35 cellular contexts compared by ENCODE assay signal in the genomic region with DNA sequence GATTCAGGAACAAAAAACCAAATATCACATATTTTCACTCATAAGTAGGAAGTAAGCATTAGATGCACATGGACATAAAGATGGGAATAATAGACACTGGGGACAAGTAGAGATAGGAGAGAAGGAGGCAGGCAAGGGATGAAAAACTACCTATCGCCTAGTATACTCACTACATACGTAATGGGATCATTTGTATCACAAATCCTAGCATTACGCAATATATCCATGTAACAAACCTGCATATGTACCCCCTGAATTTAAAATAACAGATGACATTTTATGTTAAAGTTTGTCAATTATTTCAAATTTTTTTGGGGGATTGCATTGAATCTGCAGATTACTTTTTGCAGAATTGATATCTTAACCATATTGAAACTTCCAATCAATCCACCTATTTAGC.
"Had no signal": no experiment of that assay in that cellular context is flagged by ENCODE, and none has a peak within 500 bp of the region (broad histone marks: within the 10 kb centered on the region; RNA-seq: fewer than 3 reads in every experiment).

No MANE protein-coding gene starts in this region.

- H3K9me3 ChIP-seq: MG63 had no signal

- H3K4me3 ChIP-seq: MG63 had no signal

- H3K27me3 ChIP-seq: MG63 had no signal

- H3K36me3 ChIP-seq: MG63 had no signal

- DNase-seq: Karpas-422, Kasumi-1, MG63, MM.1S, MV-4-11, NCI-H1048, NCI-H1092, NCI-H1092 treated with DMSO at 0.1 percent for 48 hours, NCI-H1105, NCI-H1105 treated with DMSO at 0.1 percent for 48 hours, NCI-H1417 treated with DMSO at 0.1 percent for 48 hours, NCI-H1436, NCI-H1436 treated with DMSO at 0.1 percent for 48 hours, NCI-H146, NCI-H1694, NCI-H1694 treated with DMSO at 0.1 percent for 48 hours, NCI-H187, NCI-H187 treated with DMSO at 0.1 percent for 48 hours, NCI-H1930, NCI-H2029, NCI-H2029 treated with DMSO at 0.1 percent for 48 hours, NCI-H2081, NCI-H2081 treated with DMSO at 0.1 percent for 48 hours, NCI-H2107, NCI-H2171, NCI-H2171 treated with DMSO at 0.1 percent for 48 hours, NCI-H2227 treated with DMSO at 0.1 percent for 48 hours, NCI-H226, NCI-H345, NCI-H446, NCI-H446 treated with DMSO at 0.1 percent for 48 hours, NCI-H510A, NCI-H510A treated with DMSO at 0.1 percent for 48 hours, NCI-H524, NCI-H524 treated with DMSO at 0.1 percent for 48 hours had no signal
